ENCODE assay signal across 9 cellular contexts in the genomic region with DNA sequence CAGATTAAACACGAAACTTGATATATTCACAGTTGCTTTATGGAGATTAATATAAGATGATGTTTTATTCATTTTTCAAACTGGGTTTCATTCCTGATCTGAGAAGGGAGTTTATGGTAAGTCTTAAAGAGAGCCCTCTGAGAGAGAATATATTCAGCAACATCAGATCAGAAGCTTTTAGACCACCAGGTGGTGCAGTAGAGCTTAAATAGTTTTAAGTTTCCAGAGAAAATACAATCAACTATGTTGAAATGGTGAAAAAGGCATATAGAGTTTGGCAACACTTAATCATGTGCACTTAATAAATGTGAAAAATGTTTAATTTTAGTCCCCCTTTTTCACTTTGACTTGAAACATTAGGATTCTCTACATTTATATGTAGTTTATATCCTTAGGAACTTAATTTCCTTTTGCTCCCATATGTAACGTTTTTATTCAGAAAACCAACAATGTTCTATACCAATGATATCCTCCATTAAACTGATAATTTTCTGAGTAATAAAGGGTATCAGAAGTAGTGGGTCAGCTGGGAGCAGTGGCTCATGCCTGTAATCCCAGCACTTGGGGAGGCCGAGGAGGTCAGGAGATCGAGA.
DNase-seq lines count a peak whose midpoint lies in the region; ATAC-seq, FAIRE-seq and TF ChIP-seq lines count a peak whose summit lies in the region.
"Had no signal": no experiment of that assay in that cellular context is flagged by ENCODE, and none has a peak within 500 bp of the region (broad histone marks: within the 10 kb centered on the region; RNA-seq: fewer than 3 reads in every experiment).

No MANE protein-coding gene starts in this region.

- TF ChIP-seq EP300 in esophagus muscularis mucosa (IDR thresholded peaks at IDR 0.05), result no peak

- no peaks in the 10 kb centered on the region for H3K9me3 Mint-ChIP-seq in CD4-positive, alpha-beta memory T cell
- H3K9me3 Mint-ChIP-seq: T-cell had no signal

- no peak for FAIRE-seq in urothelium cell line (lab: Jason Lieb, UNC)

- 82% methylated on average over 4 of the region's 4 CpGs for WGBS in esophagus muscularis mucosa

- peak; percentile 21 for ATAC-seq in GM19035 (IDR thresholded peaks at IDR 0.05; ENCODE audit: unreplicated experiment)
- ATAC-seq: T-cell had no signal

- no peaks in the 10 kb centered on the region for H3K36me3 Mint-ChIP-seq in CD4-positive, alpha-beta memory T cell
- H3K36me3 Mint-ChIP-seq: T-cell had no signal

- no peaks in the 10 kb centered on the region for H3K4me1 ChIP-seq in CD4-positive, alpha-beta memory T cell (ENCODE audit: insufficient read depth, low read length)
- H3K4me1 ChIP-seq in esophagus muscularis mucosa, result peaks cover 5 to 24% (median 13%) of the 10 kb centered on the region in 4 donors
- peaks cover 0 to under 1% of the 10 kb centered on the region in 2 experiments for H3K4me1 ChIP-seq in neutrophil (ENCODE audit: control insufficient read depth in 1 of 2, insufficient read depth in 1 of 2, low read depth in 1 of 2, low read length in 1 of 2)

- no peaks in the 10 kb centered on the region for H3K9me3 ChIP-seq in CD4-positive, alpha-beta memory T cell (ENCODE audit: control insufficient read depth in 1 of 2, low read length in 2 of 2)
- H3K9me3 ChIP-seq in esophagus muscularis mucosa (no peaks in the 10 kb centered on the region), neutrophil (no peaks in the 10 kb centered on the region)

- no peaks in the 10 kb centered on the region for H3K27me3 Mint-ChIP-seq in CD4-positive, alpha-beta memory T cell
- H3K27me3 Mint-ChIP-seq: T-cell had no signal

- CTCF ChIA-PET in CD4-positive, alpha-beta memory T cell (lab: Charles Lee; ENCODE audit: partially characterized antibody), result interaction anchor here (0.6 to 5.1 kb wide), 29 partner anchors 8 to 502 kb away, joined by 3 to 73 read pairs (median 4); a partner anchor contains a TSS

- H3K4me1 Mint-ChIP-seq in CD4-positive, alpha-beta memory T cell, result peaks cover 6 to 29% (median 10%) of the 10 kb centered on the region in 4 donors

- POLR2A ChIA-PET in CD4-positive, alpha-beta memory T cell (lab: Charles Lee; ENCODE audit: partially characterized antibody), result interaction anchor here (1.0 to 1.4 kb wide), 5 partner anchors 10 to 502 kb away, joined by 3 to 10 read pairs (median 3); no protein-coding TSS in a partner anchor

- TF ChIP-seq POLR2A in esophagus muscularis mucosa (IDR thresholded peaks at IDR 0.05; ENCODE audit: low read depth), result no peak

- H3K4me3 Mint-ChIP-seq in CD4-positive, alpha-beta memory T cell, result no peak overlapping the region
- H3K4me3 Mint-ChIP-seq: T-cell had no signal

- peak in 4 of 5 donors; percentile 36 to 49 (median 42) for DNase-seq in CD4-positive, alpha-beta memory T cell
- peak; percentile 76 for DNase-seq in NCI-H1694 (lab: John Stamatoyannopoulos, UW)
- peak; percentile 11 for DNase-seq in T1000 (lab: John Stamatoyannopoulos, UW)
- no peak for DNase-seq in esophagus muscularis mucosa (ENCODE audit: extremely low spot score)
- DNase-seq in ureter (ENCODE audit: low spot score), result no peak
- DNase-seq in urothelium cell line (ENCODE audit: low spot score), result no peak

- H3K27me3 ChIP-seq in CD4-positive, alpha-beta memory T cell (ENCODE audit: insufficient read depth, low read length), result no peaks in the 10 kb centered on the region
- no peaks in the 10 kb centered on the region for H3K27me3 ChIP-seq in esophagus muscularis mucosa
- H3K27me3 ChIP-seq in neutrophil, result no peaks in the 10 kb centered on the region

- H3K27ac ChIP-seq in CD4-positive, alpha-beta memory T cell (ENCODE audit: low read depth, low read length), result no peak overlapping the region
- H3K27ac ChIP-seq in esophagus muscularis mucosa (replicated peaks in 1 of 4) (no peak overlapping the region), neutrophil (no peak overlapping the region)

- no peak overlapping the region for H3K4me3 ChIP-seq in CD4-positive, alpha-beta memory T cell (ENCODE audit: low read length in 2 of 2)
- no peak overlapping the region for H3K4me3 ChIP-seq in esophagus muscularis mucosa
- H3K4me3 ChIP-seq in neutrophil (ENCODE audit: low read depth in 1 of 2, low read length in 1 of 2), result no peak overlapping the region

- H3K27ac Mint-ChIP-seq in CD4-positive, alpha-beta memory T cell, result no peak overlapping the region
- H3K27ac Mint-ChIP-seq: T-cell had no signal

- no peaks in the 10 kb centered on the region for H3K36me3 ChIP-seq in CD4-positive, alpha-beta memory T cell (ENCODE audit: insufficient read depth, low read length)
- H3K36me3 ChIP-seq in esophagus muscularis mucosa (no peaks in the 10 kb centered on the region), neutrophil (no peaks in the 10 kb centered on the region)

- TF ChIP-seq CTCF in esophagus muscularis mucosa (IDR thresholded peaks at IDR 0.05) (peak; percentile 69 to 78 (median 74)), neutrophil (IDR thresholded peaks at IDR 0.05) (peak; percentile 41)

- intact Hi-C loops in CD4-positive, alpha-beta memory T cell (cut with micrococcal nuclease), result loop anchor here (1.0 to 10.0 kb wide), 4 partner anchors 71 to 237 kb away; no protein-coding TSS in a partner anchor
- intact Hi-C loops in esophagus muscularis mucosa (cut with DNase I), result no loop called here

Comparison
In these comparisons a context has a peak if more than half of its experiments do, and no peak if none do; other contexts are left out.
1. DNase-seq: peak in CD4-positive, alpha-beta memory T cell (4 of 5), NCI-H1694 (single experiment) and T1000 (single experiment); none in esophagus muscularis mucosa (single experiment), ureter (single experiment) and urothelium cell line (single experiment).